10 cellular contexts compared by ENCODE assay signal in the genomic region with DNA sequence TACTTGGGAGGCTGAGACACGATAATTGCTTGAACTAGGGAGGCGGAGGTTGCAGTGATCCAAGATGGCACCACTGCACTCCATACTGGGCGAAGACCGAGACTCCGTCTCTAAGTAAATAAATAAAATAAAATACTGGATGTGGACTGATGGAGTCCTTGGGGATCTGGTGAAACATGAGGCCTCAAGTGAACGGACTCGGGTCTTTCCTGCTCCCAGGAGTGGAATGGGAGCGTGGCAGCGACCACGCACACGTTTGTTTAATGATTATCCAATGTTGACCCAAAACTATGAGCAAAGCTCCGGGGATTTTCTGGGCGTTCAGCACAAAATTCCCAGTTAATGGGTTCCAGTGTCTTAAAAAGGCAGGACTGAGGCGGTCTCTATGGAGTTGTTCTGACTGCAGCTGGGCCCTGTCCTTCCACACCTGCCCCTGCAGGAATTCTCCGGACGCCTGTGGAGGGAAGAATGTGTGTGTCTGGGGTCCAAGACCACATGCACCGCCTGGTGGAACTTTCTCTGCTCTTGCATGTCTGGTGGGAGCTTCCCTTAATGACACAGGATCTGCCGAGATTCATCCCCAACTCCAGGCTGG. TPM values are rescaled to one million over a fixed set of nuclear protein-coding genes. Genes with fewer than 3 reads are reported as not detected.
DNase-seq lines count a peak whose midpoint lies in the region; TF ChIP-seq lines count a peak whose summit lies in the region.
"Had no signal": no experiment of that assay in that cellular context is flagged by ENCODE, and none has a peak within 500 bp of the region (broad histone marks: within the 10 kb centered on the region; RNA-seq: fewer than 3 reads in every experiment).

No MANE protein-coding gene starts in this region.

- DNase-seq in Calu3 (no peak), chondrocyte (ENCODE audit: low spot score) (no peak), OCI-M2 (lab: John Stamatoyannopoulos, UW; ENCODE audit: unreplicated experiment) (no peak), KG1 (lab: John Stamatoyannopoulos, UW) (no peak), COR-L47 (lab: John Stamatoyannopoulos, UW) (no peak), NCI-H2107 treated with DMSO at 0.1 percent for 48 hours (lab: John Stamatoyannopoulos, UW; ENCODE audit: unreplicated experiment) (no peak)
- DNase-seq: NCI-H1048 had no signal

- H3K4me1 Mint-ChIP-seq in Calu3 (ENCODE audit: low read depth, unreplicated experiment) (peaks cover 32% of the 10 kb centered on the region), chondrocyte (ENCODE audit: low read depth) (peaks cover 94% of the 10 kb centered on the region)

- CTCF ChIA-PET in Calu3 (lab: Charles Lee) = interaction anchor here (0.7 kb wide), 1 partner anchor 181 kb away, joined by 3 read pairs; no protein-coding TSS in a partner anchor

- TF ChIP-seq CTCF in Calu3 (IDR thresholded peaks at IDR 0.05; ENCODE audit: unreplicated experiment) = no peak
- peak; percentile 35 for TF ChIP-seq CTCF in chondrocyte (IDR thresholded peaks at IDR 0.05)

- H3K9me3 Mint-ChIP-seq in Calu3 (ENCODE audit: low read depth, unreplicated experiment) = no peaks in the 10 kb centered on the region
- no peaks in the 10 kb centered on the region for H3K9me3 Mint-ChIP-seq in chondrocyte (ENCODE audit: low read depth)
- H3K9me3 Mint-ChIP-seq: T-helper 2 cell treated with Interferon-gamma antibody and Interleukin-4, amounts not matched to agents 5 μg/mL and 100 μg/mL, for 36 hours had no signal

- no TSS peak for BruUV-seq in Calu3 (replicated peaks; lab: Mats Ljungman, UMichigan)

- H3K9me3 ChIP-seq in skeletal muscle tissue (ENCODE audit: control insufficient read depth in 3 of 3, low read length in 3 of 3) = no peaks in the 10 kb centered on the region

- H3K36me3 Mint-ChIP-seq in Calu3 (ENCODE audit: insufficient read depth, unreplicated experiment) (peaks cover 33% of the 10 kb centered on the region), chondrocyte (ENCODE audit: low read depth) (peaks cover 9% of the 10 kb centered on the region)

- peak overlapping the region; percentile 36 for H3K27ac Mint-ChIP-seq in Calu3 (ENCODE audit: unreplicated experiment)
- peak overlapping the region; percentile 100 for H3K27ac Mint-ChIP-seq in chondrocyte (ENCODE audit: unreplicated experiment)
- H3K27ac Mint-ChIP-seq: T-helper 2 cell treated with Interferon-gamma antibody and Interleukin-4, amounts not matched to agents 5 μg/mL and 100 μg/mL, for 36 hours had no signal

- H3K4me1 ChIP-seq in skeletal muscle tissue (ENCODE audit: control insufficient read depth in 3 of 3, insufficient read depth in 3 of 3, low read length in 3 of 3) = peaks cover 56 to 69% (median 60%) of the 10 kb centered on the region in 3 donors

- H3K27me3 Mint-ChIP-seq in Calu3 (ENCODE audit: unreplicated experiment) (no peaks in the 10 kb centered on the region), chondrocyte (ENCODE audit: low read depth) (no peaks in the 10 kb centered on the region)

- H3K27me3 ChIP-seq in layer of hippocampus (ENCODE audit: control insufficient read depth, insufficient read depth, low read length) = no peaks in the 10 kb centered on the region
- H3K27me3 ChIP-seq in skeletal muscle tissue (ENCODE audit: control insufficient read depth in 3 of 3, insufficient read depth in 3 of 3, low read length in 3 of 3) = no peaks in the 10 kb centered on the region

- H3K9ac ChIP-seq in skeletal muscle tissue (ENCODE audit: low read depth in 1 of 3, low read length in 3 of 3) = peak overlapping the region in 1 of 3 donors; percentile 38

- H3K4me3 ChIP-seq in skeletal muscle tissue (ENCODE audit: low read length in 3 of 3) = no peak overlapping the region

- H3K4me3 Mint-ChIP-seq in Calu3 (ENCODE audit: low read depth, unreplicated experiment) = no peak overlapping the region
- H3K4me3 Mint-ChIP-seq in chondrocyte (ENCODE audit: unreplicated experiment) = no peak overlapping the region

- H3K36me3 ChIP-seq in skeletal muscle tissue (ENCODE audit: control insufficient read depth in 3 of 3, insufficient read depth in 3 of 3, low read length in 3 of 3) = no peaks in the 10 kb centered on the region

- intact Hi-C loops in Calu3 (cut with micrococcal nuclease; ENCODE audit: unreplicated experiment) = no loop called here

- H3K27ac ChIP-seq in layer of hippocampus (ENCODE audit: low read depth, low read length) = peak overlapping the region; percentile 84
- H3K27ac ChIP-seq in skeletal muscle tissue (ENCODE audit: low read depth, low read length) = peak overlapping the region; percentile 85

RNA-seq across cellular contexts. Expression of gene NEK6, which starts 26.6 kb away (rescaled TPM):
- total RNA-seq in Calu3 (2022) (42.2 and 43.0 TPM in 2 replicates), chondrocyte (99.9 to 110 TPM (median 107 TPM) in 3 replicates), skeletal muscle tissue (15.7 TPM)
